Comparison of ENCODE assay signal across 23 cellular contexts in genomic region chr18:59820663-59821062, GRCh38.
"Had no signal": no experiment of that assay in that cellular context is flagged by ENCODE, and none has a peak within 500 bp of the region (broad histone marks: within the 10 kb centered on the region; RNA-seq: fewer than 3 reads in every experiment).

No MANE protein-coding gene starts in this region.

- FAIRE-seq: islet of Langerhans had no signal

- H3K4me3 ChIP-seq: body of pancreas, colonic mucosa, gastroesophageal sphincter, mucosa of descending colon, ovary, stomach, thoracic aorta had no signal

- DNase-seq: activated B cell treated with CpG ODN at 0.5 μM for 24 hours; activated CD4-positive, alpha-beta T cell treated with anti-CD3 and anti-CD28 coated beads, Interleukin-2, amount 10 ng/mL, durations not matched to agents 24 days and 14 days; activated CD8-positive, alpha-beta memory T cell treated with anti-CD3 and anti-CD28 coated beads, Interleukin-2, amount 50 U/mL, for 4 hours; activated CD8-positive, alpha-beta T cell treated with anti-CD3 and anti-CD28 coated beads, Interleukin-2, amount 10 ng/mL, durations not matched to agents 7 days and 5 days; activated effector memory CD4-positive, alpha-beta T cell treated with anti-CD3 and anti-CD28 coated beads, Interleukin-2, amount 50 U/mL, for 16 hours; activated T-cell treated with anti-CD3 and anti-CD28 coated beads, Interleukin-2, amount 50 U/mL, for 48 hours; amniotic stem cell; body of pancreas; central memory CD4-positive, alpha-beta T cell; colonic mucosa; mammary epithelial cell; mucosa of descending colon; naive thymus-derived CD4-positive, alpha-beta T cell; ovary; stimulated activated CD4-positive, alpha-beta T cell treated with anti-CD3 and anti-CD28 coated beads, Interleukin-2, amount 100 ng/mL, for 24 hours; stomach had no signal

- H3K9me3 Mint-ChIP-seq: activated B cell treated with CpG ODN at 0.5 μM for 24 hours; activated CD4-positive, alpha-beta T cell treated with anti-CD3 and anti-CD28 coated beads, Interleukin-2, amount 10 ng/mL, durations not matched to agents 24 days and 14 days; T-helper 2 cell treated with Interferon-gamma antibody and Interleukin-4, amounts not matched to agents 5 μg/mL and 100 μg/mL, for 36 hours had no signal

- H3K4me1 Mint-ChIP-seq: activated B cell treated with CpG ODN at 0.5 μM for 24 hours; activated CD4-positive, alpha-beta T cell treated with anti-CD3 and anti-CD28 coated beads, Interleukin-2, amount 10 ng/mL, durations not matched to agents 24 days and 14 days had no signal

- H3K4me3 Mint-ChIP-seq: activated B cell treated with CpG ODN at 0.5 μM for 24 hours; activated CD4-positive, alpha-beta T cell treated with anti-CD3 and anti-CD28 coated beads, Interleukin-2, amount 10 ng/mL, durations not matched to agents 24 days and 14 days; activated CD8-positive, alpha-beta T cell treated with anti-CD3 and anti-CD28 coated beads, Interleukin-2, amount 10 ng/mL, durations not matched to agents 7 days and 5 days; naive thymus-derived CD4-positive, alpha-beta T cell; T-helper 2 cell treated with Interferon-gamma antibody and Interleukin-4, amounts not matched to agents 5 μg/mL and 100 μg/mL, for 36 hours had no signal

- H3K27ac Mint-ChIP-seq: activated B cell treated with CpG ODN at 0.5 μM for 24 hours; activated CD4-positive, alpha-beta T cell treated with anti-CD3 and anti-CD28 coated beads, Interleukin-2, amount 10 ng/mL, durations not matched to agents 24 days and 14 days; activated CD8-positive, alpha-beta T cell treated with anti-CD3 and anti-CD28 coated beads, Interleukin-2, amount 10 ng/mL, durations not matched to agents 7 days and 5 days; activated naive CD4-positive, alpha-beta T cell treated with anti-CD3 and anti-CD28 coated beads, Interleukin-2, amount 50 U/mL, for 72 hours; naive thymus-derived CD4-positive, alpha-beta T cell; T-helper 2 cell treated with Interferon-gamma antibody and Interleukin-4, amounts not matched to agents 5 μg/mL and 100 μg/mL, for 36 hours had no signal

- ATAC-seq: activated CD8-positive, alpha-beta T cell treated with anti-CD3 and anti-CD28 coated beads, Interleukin-2, amount 10 ng/mL, durations not matched to agents 7 days and 5 days; activated naive CD4-positive, alpha-beta T cell treated with anti-CD3 and anti-CD28 coated beads, Interleukin-2, amount 50 U/mL, for 72 hours; body of pancreas; esophagus mucosa; gastroesophageal sphincter; mucosa of descending colon; naive thymus-derived CD4-positive, alpha-beta T cell; sciatic nerve had no signal
